ENCODE assay signal across 17 cellular contexts in the genomic region with DNA sequence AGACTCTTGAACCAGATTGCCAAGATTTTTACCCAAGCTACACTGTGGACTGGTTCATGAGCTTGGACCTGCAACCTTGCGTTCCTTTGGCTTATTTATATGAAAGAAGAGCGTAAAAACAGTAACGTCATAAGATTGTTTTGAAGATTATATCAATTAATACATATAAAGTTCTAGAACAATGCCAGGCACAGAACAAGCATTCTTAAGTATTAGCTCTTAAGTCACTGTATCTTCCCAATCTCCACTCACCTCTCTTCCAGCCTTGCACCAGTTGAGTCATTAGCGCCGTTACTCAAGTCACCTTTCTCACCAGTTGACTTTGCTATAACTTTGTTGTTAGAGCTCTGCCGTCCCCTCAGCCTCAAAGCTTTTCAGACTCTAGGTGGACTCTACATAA.
A peak's percentile ranks its signal among the peaks of the same experiment; 100 is the strongest.
DNase-seq lines count a peak whose midpoint lies in the region; ATAC-seq and TF ChIP-seq lines count a peak whose summit lies in the region.
"Had no signal": no experiment of that assay in that cellular context is flagged by ENCODE, and none has a peak within 500 bp of the region (broad histone marks: within the 10 kb centered on the region; RNA-seq: fewer than 3 reads in every experiment).

No MANE protein-coding gene starts in this region.

- intact Hi-C loops in left ventricle myocardium inferior (cut with micrococcal nuclease) (no loop called here), Right ventricle myocardium inferior (cut with DNase I) (no loop called here)

- peak overlapping the region; percentile 59 for H3K27ac ChIP-seq in left ventricle myocardium inferior (replicated peaks)
- H3K27ac ChIP-seq: 22Rv1, BLaER1, GM23248 had no signal

- H3K36me3 ChIP-seq in left ventricle myocardium inferior, result no peaks in the 10 kb centered on the region
- H3K36me3 ChIP-seq: BLaER1 had no signal

- H3K4me1 ChIP-seq in left ventricle myocardium inferior, result peaks cover 29% of the 10 kb centered on the region

- no peak for TF ChIP-seq CTCF in left ventricle myocardium inferior (IDR thresholded peaks at IDR 0.05; ENCODE audit: borderline replicate concordance)

- no peak overlapping the region for H3K4me3 ChIP-seq in left ventricle myocardium inferior
- H3K4me3 ChIP-seq: BLaER1, GM12878, GM23248 had no signal

- no peaks in the 10 kb centered on the region for H3K27me3 ChIP-seq in left ventricle myocardium inferior (ENCODE audit: low read depth)
- H3K27me3 ChIP-seq: BLaER1 had no signal

- DNase-seq in left ventricle myocardium inferior, result no peak
- DNase-seq in Right ventricle myocardium inferior (ENCODE audit: missing footprints), result no peak
- DNase-seq in dedifferentiated amniotic fluid mesenchymal stem cell (ENCODE audit: extremely low spot score), result peak; percentile 5
- peak; percentile 1 for DNase-seq in medulla oblongata (ENCODE audit: extremely low spot score)
- DNase-seq in NCI-H524 (lab: John Stamatoyannopoulos, UW), result no peak
- no peak for DNase-seq in COLO668 (lab: John Stamatoyannopoulos, UW; ENCODE audit: unreplicated experiment)
- DNase-seq in C1 segment of cervical spinal cord (lab: John Stamatoyannopoulos, UW), result no peak
- DNase-seq: AML-193; CD4-positive, alpha-beta T cell; DMS79; GM23248; H7; IMR-90 had no signal

- H3K9me3 ChIP-seq in left ventricle myocardium inferior (replicated peaks), result no peaks in the 10 kb centered on the region
- H3K9me3 ChIP-seq: BLaER1 had no signal

- no peak for ATAC-seq in Right ventricle myocardium inferior
- no peak for ATAC-seq in GM18511 (IDR thresholded peaks at IDR 0.05; ENCODE audit: unreplicated experiment)
- ATAC-seq: GM12878 had no signal

Comparison
In these comparisons a context has a peak if more than half of its experiments do, and no peak if none do; other contexts are left out.
1. DNase-seq: peak in dedifferentiated amniotic fluid mesenchymal stem cell (single experiment) and medulla oblongata (single experiment); none in left ventricle myocardium inferior (single experiment), Right ventricle myocardium inferior (single experiment), NCI-H524 (0 of 2), COLO668 (single experiment) and C1 segment of cervical spinal cord (0 of 14).